In the genomic region with DNA sequence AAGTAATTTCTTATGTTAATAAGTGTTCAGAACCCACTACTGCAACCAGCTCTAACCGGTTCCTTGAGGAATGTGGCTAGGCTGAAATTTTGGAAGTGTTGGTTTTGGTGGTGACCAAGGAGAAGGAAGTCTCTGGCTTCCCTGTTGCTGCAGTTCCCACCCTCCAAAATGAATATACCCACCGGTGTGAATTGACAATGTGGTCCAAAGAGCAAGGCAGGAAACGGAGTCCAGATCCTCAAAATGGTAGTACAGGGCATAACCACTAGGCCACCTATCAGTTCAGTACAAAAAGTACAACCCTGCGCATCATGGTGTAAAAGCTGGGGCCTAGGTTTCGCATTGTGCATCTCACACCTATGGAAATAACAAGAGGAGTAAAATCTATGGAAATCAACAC, we compare ENCODE assay signal across 9 cellular contexts. TPM values are rescaled to one million over a fixed set of nuclear protein-coding genes. Genes with fewer than 3 reads are reported as not detected.
DNase-seq lines count a peak whose midpoint lies in the region; ATAC-seq and TF ChIP-seq lines count a peak whose summit lies in the region.
"Had no signal": no experiment of that assay in that cellular context is flagged by ENCODE, and none has a peak within 500 bp of the region (broad histone marks: within the 10 kb centered on the region; RNA-seq: fewer than 3 reads in every experiment).

No MANE protein-coding gene starts in this region.

- H3K27ac ChIP-seq in subcutaneous abdominal adipose tissue (ENCODE audit: low read depth, low read length): peak overlapping the region; percentile 90

- no peaks in the 10 kb centered on the region for H3K27me3 ChIP-seq in subcutaneous abdominal adipose tissue (ENCODE audit: control insufficient read depth in 5 of 5, insufficient read depth in 4 of 5, low read length in 5 of 5)

- peak overlapping the region; percentile 99 for H3K27ac Mint-ChIP-seq in activated T-cell treated with anti-CD3 and anti-CD28 coated beads, Interleukin-2, amount 50 U/mL, for 72 hours
- H3K27ac Mint-ChIP-seq in WTC11: peak overlapping the region; percentile 97

- POLR2A ChIA-PET in WTC11 (lab: Charles Lee): interaction anchor here (1.5 kb wide), 1 partner anchor 8 kb away, joined by 5 read pairs; no protein-coding TSS in a partner anchor

- CTCF ChIA-PET in WTC11 (lab: Charles Lee): interaction anchor here (0.8 to 7.6 kb wide), 9 partner anchors 9 to 302 kb away, joined by 3 to 127 read pairs (median 9); a partner anchor contains a TSS

- peak overlapping the region; percentile 73 to 75 for H3K4me3 ChIP-seq in foreskin fibroblast (ENCODE audit: low read depth in 1 of 2, low read length in 2 of 2)
- peak overlapping the region in 1 of 5 donors; percentile 7 for H3K4me3 ChIP-seq in subcutaneous abdominal adipose tissue (ENCODE audit: low read depth in 1 of 5, low read length in 5 of 5)

- H3K9me3 ChIP-seq in subcutaneous abdominal adipose tissue (ENCODE audit: control insufficient read depth in 5 of 5, low read length in 5 of 5): no peaks in the 10 kb centered on the region

- peaks cover 12 to 38% of the 10 kb centered on the region in 2 donors for H3K36me3 Mint-ChIP-seq in activated T-cell treated with anti-CD3 and anti-CD28 coated beads, Interleukin-2, amount 50 U/mL, for 72 hours (ENCODE audit: insufficient read depth in 2 of 2)
- H3K36me3 Mint-ChIP-seq in WTC11: peaks cover 48% of the 10 kb centered on the region

- TF ChIP-seq CTCF in WTC11 (IDR thresholded peaks at IDR 0.05) (no peak), foreskin fibroblast (IDR thresholded peaks at IDR 0.05; ENCODE audit: low read depth, low read length) (no peak)

- peaks cover 0 to 6% (median 2%) of the 10 kb centered on the region in 5 donors for H3K36me3 ChIP-seq in subcutaneous abdominal adipose tissue (ENCODE audit: control insufficient read depth in 5 of 5, insufficient read depth in 5 of 5, low read length in 5 of 5)

- peak overlapping the region; percentile 94 to 98 for H3K4me3 Mint-ChIP-seq in activated T-cell treated with anti-CD3 and anti-CD28 coated beads, Interleukin-2, amount 50 U/mL, for 72 hours
- H3K4me3 Mint-ChIP-seq in WTC11: peak overlapping the region; percentile 88

- peaks cover 69% of the 10 kb centered on the region for H3K4me1 Mint-ChIP-seq in activated T-cell treated with anti-CD3 and anti-CD28 coated beads, Interleukin-2, amount 50 U/mL, for 72 hours (ENCODE audit: low read depth)
- peaks cover 67% of the 10 kb centered on the region for H3K4me1 Mint-ChIP-seq in WTC11

- no peak overlapping the region for H3K9ac ChIP-seq in subcutaneous abdominal adipose tissue (ENCODE audit: low read length in 5 of 5)

- H3K27me3 Mint-ChIP-seq in activated T-cell treated with anti-CD3 and anti-CD28 coated beads, Interleukin-2, amount 50 U/mL, for 72 hours (ENCODE audit: low read depth): no peaks in the 10 kb centered on the region
- H3K27me3 Mint-ChIP-seq in WTC11 (ENCODE audit: low read depth): no peaks in the 10 kb centered on the region

- no peaks in the 10 kb centered on the region for H3K9me3 Mint-ChIP-seq in activated T-cell treated with anti-CD3 and anti-CD28 coated beads, Interleukin-2, amount 50 U/mL, for 72 hours
- H3K9me3 Mint-ChIP-seq in WTC11: no peaks in the 10 kb centered on the region

- ATAC-seq in activated T-cell treated with anti-CD3 and anti-CD28 coated beads, Interleukin-2, amount 50 U/mL, for 72 hours (replicated peaks in 1 of 2): no peak
- ATAC-seq in WTC11: no peak
- ATAC-seq in HG02759 (IDR thresholded peaks at IDR 0.05; ENCODE audit: unreplicated experiment): no peak
- ATAC-seq in GM19397 (IDR thresholded peaks at IDR 0.05; ENCODE audit: unreplicated experiment): no peak
- ATAC-seq in GM18858 (IDR thresholded peaks at IDR 0.05; ENCODE audit: unreplicated experiment): no peak

- DNase-seq in activated T-cell treated with anti-CD3 and anti-CD28 coated beads, Interleukin-2, amount 50 U/mL, for 72 hours: no peak
- DNase-seq in activated T-cell treated with anti-CD3 and anti-CD28 coated beads for 4 hours (no peak), WTC11 (ENCODE audit: low spot score) (no peak), foreskin fibroblast (no peak)
- DNase-seq: NCI-H2081 treated with DMSO at 0.1 percent for 48 hours had no signal

- H3K4me1 ChIP-seq in subcutaneous abdominal adipose tissue (ENCODE audit: control insufficient read depth in 5 of 5, insufficient read depth in 5 of 5, low read length in 5 of 5): peaks cover 4 to 47% (median 37%) of the 10 kb centered on the region in 5 donors

TF ChIP-seq in WTC11, 78 proteins besides CTCF, POLR2A, EP300 and RAD21:
- no peak for TF ChIP-seq CREM (CRISPR knock-in tag; IDR thresholded peaks at IDR 0.05)
- no peak for TF ChIP-seq TCF7 (CRISPR knock-in tag; IDR thresholded peaks at IDR 0.05; ENCODE audit: low read depth)
- TF ChIP-seq ZNF671 (CRISPR knock-in tag; IDR thresholded peaks at IDR 0.05): no peak
- TF ChIP-seq FOXJ3 (CRISPR knock-in tag; IDR thresholded peaks at IDR 0.05; ENCODE audit: borderline replicate concordance): no peak
- no peak for TF ChIP-seq ZNF232 (CRISPR knock-in tag; IDR thresholded peaks at IDR 0.05)
- TF ChIP-seq ETV6 (CRISPR knock-in tag; IDR thresholded peaks at IDR 0.05): no peak
- TF ChIP-seq ZNF121 (CRISPR knock-in tag; IDR thresholded peaks at IDR 0.05): no peak
- TF ChIP-seq, protein P1, sequence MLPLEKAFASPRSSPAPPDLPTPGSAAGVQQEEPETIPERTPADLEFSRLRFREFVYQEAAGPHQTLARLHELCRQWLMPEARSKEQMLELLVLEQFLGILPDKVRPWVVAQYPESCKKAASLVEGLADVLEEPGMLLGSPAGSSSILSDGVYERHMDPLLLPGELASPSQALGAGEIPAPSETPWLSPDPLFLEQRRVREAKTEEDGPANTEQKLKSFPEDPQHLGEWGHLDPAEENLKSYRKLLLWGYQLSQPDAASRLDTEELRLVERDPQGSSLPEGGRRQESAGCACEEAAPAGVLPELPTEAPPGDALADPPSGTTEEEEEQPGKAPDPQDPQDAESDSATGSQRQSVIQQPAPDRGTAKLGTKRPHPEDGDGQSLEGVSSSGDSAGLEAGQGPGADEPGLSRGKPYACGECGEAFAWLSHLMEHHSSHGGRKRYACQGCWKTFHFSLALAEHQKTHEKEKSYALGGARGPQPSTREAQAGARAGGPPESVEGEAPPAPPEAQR (CRISPR knock-in tag; IDR thresholded peaks at IDR 0.05): no peak
- TF ChIP-seq IRF2 (CRISPR knock-in tag; IDR thresholded peaks at IDR 0.05; ENCODE audit: borderline replicate concordance, low read depth): no peak
- no peak for TF ChIP-seq TEAD4 (CRISPR knock-in tag; IDR thresholded peaks at IDR 0.05)
- no peak for TF ChIP-seq ELF4 (CRISPR knock-in tag; IDR thresholded peaks at IDR 0.05; ENCODE audit: low read depth)
- TF ChIP-seq ZNF416 (CRISPR knock-in tag; IDR thresholded peaks at IDR 0.05): no peak
- TF ChIP-seq, protein P2, sequence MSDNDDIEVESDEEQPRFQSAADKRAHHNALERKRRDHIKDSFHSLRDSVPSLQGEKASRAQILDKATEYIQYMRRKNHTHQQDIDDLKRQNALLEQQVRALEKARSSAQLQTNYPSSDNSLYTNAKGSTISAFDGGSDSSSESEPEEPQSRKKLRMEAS (CRISPR knock-in tag; IDR thresholded peaks at IDR 0.05): no peak
- TF ChIP-seq MXD4 (CRISPR knock-in tag; IDR thresholded peaks at IDR 0.05; ENCODE audit: borderline replicate concordance): no peak
- TF ChIP-seq, protein P3, sequence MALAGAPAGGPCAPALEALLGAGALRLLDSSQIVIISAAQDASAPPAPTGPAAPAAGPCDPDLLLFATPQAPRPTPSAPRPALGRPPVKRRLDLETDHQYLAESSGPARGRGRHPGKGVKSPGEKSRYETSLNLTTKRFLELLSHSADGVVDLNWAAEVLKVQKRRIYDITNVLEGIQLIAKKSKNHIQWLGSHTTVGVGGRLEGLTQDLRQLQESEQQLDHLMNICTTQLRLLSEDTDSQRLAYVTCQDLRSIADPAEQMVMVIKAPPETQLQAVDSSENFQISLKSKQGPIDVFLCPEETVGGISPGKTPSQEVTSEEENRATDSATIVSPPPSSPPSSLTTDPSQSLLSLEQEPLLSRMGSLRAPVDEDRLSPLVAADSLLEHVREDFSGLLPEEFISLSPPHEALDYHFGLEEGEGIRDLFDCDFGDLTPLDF (CRISPR knock-in tag; IDR thresholded peaks at IDR 0.05): no peak
TF ChIP-seq in WTC11: peak in this region for 0.

RNA-seq across cellular contexts. Expression of a gene that starts 2.8 kb away (rescaled TPM):
- total RNA-seq in activated T-cell treated with anti-CD3 and anti-CD28 coated beads, Interleukin-2, amount 50 U/mL, for 72 hours: 10 to 100 TPM; 62.3 to 72.2 TPM
- 106 to 116 TPM (median 109 TPM) in 3 replicates for total RNA-seq in WTC11 (2021)

RNA-seq across cellular contexts. Expression of a gene that starts 29.9 kb away (rescaled TPM):
- total RNA-seq in activated T-cell treated with anti-CD3 and anti-CD28 coated beads, Interleukin-2, amount 50 U/mL, for 72 hours: 10 to 100 TPM; 56.6 to 64.3 TPM
- 50.0 to 57.8 TPM (median 50.4 TPM) in 3 replicates for total RNA-seq in WTC11 (2021)

RNA-seq across cellular contexts. Expression of a gene that starts 30.1 kb away (rescaled TPM):
- total RNA-seq in activated T-cell treated with anti-CD3 and anti-CD28 coated beads, Interleukin-2, amount 50 U/mL, for 72 hours: 1 to 10 TPM; 4.1 to 4.2 TPM
- total RNA-seq in WTC11 (2021): 6.0 to 6.7 TPM (median 6.0 TPM) in 3 replicates
